Comparison of ENCODE assay signal across 13 cellular contexts in genomic region chr12:117213295-117213808, GRCh38. TPM values are rescaled to one million over a fixed set of nuclear protein-coding genes. Genes with fewer than 3 reads are reported as not detected.
DNase-seq lines count a peak whose midpoint lies in the region; ATAC-seq, FAIRE-seq and TF ChIP-seq lines count a peak whose summit lies in the region.
"Had no signal": no experiment of that assay in that cellular context is flagged by ENCODE, and none has a peak within 500 bp of the region (broad histone marks: within the 10 kb centered on the region; RNA-seq: fewer than 3 reads in every experiment).

No MANE protein-coding gene starts in this region.

- no peak overlapping the region for H3K4me3 Mint-ChIP-seq in stimulated activated naive CD8-positive, alpha-beta T cell treated with anti-CD3 and anti-CD28 coated beads, Interleukin-15, amount 100 ng/mL, for 72 hours
- H3K4me3 Mint-ChIP-seq in effector memory CD8-positive, alpha-beta T cell, result no peak overlapping the region
- H3K4me3 Mint-ChIP-seq: CD4-positive, alpha-beta T cell had no signal

- FAIRE-seq in GM12878 (lab: Jason Lieb, UNC), result no peak

- TF ChIP-seq CTCF in HEK293 (tag by site-specific recombination; IDR thresholded peaks at IDR 0.05), result no peak
- TF ChIP-seq CTCF in GM12878 (IDR thresholded peaks at IDR 0.05 in 2 of 3, conservative IDR thresholded peaks at IDR 0.05 in 1 of 3; ENCODE audit: control insufficient read depth in 2 of 3, extremely low read depth in 1 of 3, insufficient read depth in 1 of 3, low read depth in 3 of 3, low read length in 3 of 3), result no peak
- no peak for TF ChIP-seq CTCF in psoas muscle (IDR thresholded peaks at IDR 0.05)

- BruUV-seq in GM12878 (replicated peaks; lab: Mats Ljungman, UMichigan), result no TSS peak

- SMC1A ChIA-PET in GM12878 (lab: Charles Lee; ENCODE audit: uncharacterized antibody, unreplicated experiment), result interaction anchor here (0.5 to 2.1 kb wide), 5 partner anchors 12 to 636 kb away, joined by 3 to 6 read pairs (median 3); no protein-coding TSS in a partner anchor

- H3K79me2 ChIP-seq in GM12878 (ENCODE audit: control insufficient read depth, insufficient read depth, low read length), result no peaks in the 10 kb centered on the region

- no peak overlapping the region for H2AFZ ChIP-seq in GM12878 (ENCODE audit: control insufficient read depth, low read depth, low read length)

- DNase-seq in DMS 273 (lab: John Stamatoyannopoulos, UW; ENCODE audit: unreplicated experiment) (peak; percentile 45), DMS 273 treated with DMSO at 0.1 percent for 48 hours (lab: John Stamatoyannopoulos, UW) (no peak), GM12878 (ENCODE audit: low read depth, low spot score) (no peak), psoas muscle (no peak)
- DNase-seq in stimulated activated naive CD8-positive, alpha-beta T cell treated with anti-CD3 and anti-CD28 coated beads, Interleukin-15, amount 100 ng/mL, for 72 hours, result no peak
- no peak for DNase-seq in effector memory CD8-positive, alpha-beta T cell

- in situ Hi-C loops in GM12878 (cut with MboI), result loop anchor here (5.0 kb wide), 2 partner anchors 374 to 634 kb away; no protein-coding TSS in a partner anchor

- RAD21 ChIA-PET in GM12878 (lab: Charles Lee; ENCODE audit: unreplicated experiment), result interaction anchor here (0.9 to 1.5 kb wide), 4 partner anchors 153 to 643 kb away, joined by 3 to 5 read pairs (median 4); no protein-coding TSS in a partner anchor

- TF ChIP-seq POLR2A in GM12878 (IDR thresholded peaks at IDR 0.05; ENCODE audit: low read depth, low read length), result no peak

- no peaks in the 10 kb centered on the region; a peak in 1 of 4 replicates for H3K27me3 ChIP-seq in GM12878 (replicated peaks in 1 of 2; ENCODE audit: control insufficient read depth in 2 of 2, insufficient read depth in 2 of 2, low read length in 1 of 2)
- H3K27me3 ChIP-seq in psoas muscle (ENCODE audit: insufficient read depth in 3 of 3, low read length in 2 of 3), result no peaks in the 10 kb centered on the region

- WGBS in GM12878 (ENCODE audit: insufficient coverage, insufficient replicate concordance, low lambda C conversion rate, missing lambda C conversion rate), result 0% methylated on average over 2 of the region's 2 CpGs
- WGBS in psoas muscle, 3 donors, result 25 to 37% (median 32%) methylated on average over 2 of the region's 2 CpGs

- H4K20me1 ChIP-seq in GM12878 (ENCODE audit: control insufficient read depth, insufficient read depth), result no peaks in the 10 kb centered on the region

- H3K4me1 Mint-ChIP-seq in stimulated activated naive CD8-positive, alpha-beta T cell treated with anti-CD3 and anti-CD28 coated beads, Interleukin-15, amount 100 ng/mL, for 72 hours, result no peaks in the 10 kb centered on the region
- H3K4me1 Mint-ChIP-seq in effector memory CD8-positive, alpha-beta T cell (ENCODE audit: low read depth in 2 of 2), result no peaks in the 10 kb centered on the region

- H3K9me3 Mint-ChIP-seq in stimulated activated naive CD8-positive, alpha-beta T cell treated with anti-CD3 and anti-CD28 coated beads, Interleukin-15, amount 100 ng/mL, for 72 hours, result no peaks in the 10 kb centered on the region
- H3K9me3 Mint-ChIP-seq in effector memory CD8-positive, alpha-beta T cell, result no peaks in the 10 kb centered on the region
- H3K9me3 Mint-ChIP-seq: CD4-positive, alpha-beta T cell had no signal

- POLR2A ChIA-PET in HEK293 (lab: Yijun Ruan, JAX) (no interaction called here), GM12878 (lab: Charles Lee) (no interaction called here)

- H3K4me3 ChIP-seq in HEK293 (ENCODE audit: low read depth, low read length), result no peak overlapping the region
- H3K4me3 ChIP-seq in GM12878, result no peak overlapping the region
- no peak overlapping the region for H3K4me3 ChIP-seq in psoas muscle
- H3K4me3 ChIP-seq: A549 had no signal

- H3K27me3 Mint-ChIP-seq in stimulated activated naive CD8-positive, alpha-beta T cell treated with anti-CD3 and anti-CD28 coated beads, Interleukin-15, amount 100 ng/mL, for 72 hours, result peaks cover 12% of the 10 kb centered on the region
- peaks cover 11 to 69% of the 10 kb centered on the region in 2 donors for H3K27me3 Mint-ChIP-seq in effector memory CD8-positive, alpha-beta T cell

- ATAC-seq in GM12878 (no peak), psoas muscle (peak; percentile 52 to 71 (median 55)), GM18868 (IDR thresholded peaks at IDR 0.05; ENCODE audit: unreplicated experiment) (no peak)
- no peak for ATAC-seq in stimulated activated naive CD8-positive, alpha-beta T cell treated with anti-CD3 and anti-CD28 coated beads, Interleukin-15, amount 100 ng/mL, for 72 hours
- ATAC-seq in effector memory CD8-positive, alpha-beta T cell (replicated peaks), result no peak

- H3K36me3 ChIP-seq in HEK293 (ENCODE audit: control insufficient read depth in 2 of 2, insufficient read depth in 1 of 2, low read length in 2 of 2) (no peaks in the 10 kb centered on the region), GM12878 (ENCODE audit: control insufficient read depth in 2 of 2, insufficient read depth in 2 of 2, low read length in 1 of 2) (no peaks in the 10 kb centered on the region), psoas muscle (ENCODE audit: insufficient read depth in 1 of 2, low read depth in 1 of 2) (peaks cover 0 to 17% of the 10 kb centered on the region in 2 donors)

- H3K27ac ChIP-seq in HEK293 (ENCODE audit: extremely low read depth, low read depth, low read length) (no peak overlapping the region), GM12878 (ENCODE audit: control insufficient read depth, insufficient read depth) (no peak overlapping the region), psoas muscle (no peak overlapping the region)
- H3K27ac ChIP-seq: 22Rv1, C4-2B, KMS-11 had no signal

- no peak overlapping the region for H3K9ac ChIP-seq in GM12878 (ENCODE audit: control insufficient read depth, insufficient read depth, low read length)
- H3K9ac ChIP-seq: KMS-11 had no signal

- no peak for TF ChIP-seq EP300 in GM12878 (IDR thresholded peaks at IDR 0.05; ENCODE audit: borderline replicate concordance in 1 of 2, control insufficient read depth in 1 of 2, low read depth in 2 of 2, low read length in 2 of 2)

- no peak for TF ChIP-seq RAD21 in GM12878 (IDR thresholded peaks at IDR 0.05; ENCODE audit: insufficient read depth, low read depth, low read length)

- no peak overlapping the region for H3K4me2 ChIP-seq in GM12878 (ENCODE audit: control insufficient read depth, insufficient read depth)
- H3K4me2 ChIP-seq: A549, KMS-11 had no signal

- CTCF ChIA-PET in HEK293 (lab: Yijun Ruan, JAX), result interaction anchor here (0.6 to 4.8 kb wide), 29 partner anchors 10 to 660 kb away, joined by 3 to 42 read pairs (median 7); no protein-coding TSS in a partner anchor
- CTCF ChIA-PET in GM12878 (lab: Yijun Ruan, JAX), result interaction anchor here (0.6 to 2.9 kb wide), 13 partner anchors 11 to 646 kb away, joined by 3 to 17 read pairs (median 7); no protein-coding TSS in a partner anchor

- H3K9me3 ChIP-seq in HEK293 (ENCODE audit: control insufficient read depth, insufficient read depth, low read depth, low read length), result no peaks in the 10 kb centered on the region
- H3K9me3 ChIP-seq in GM12878 (replicated peaks; ENCODE audit: control insufficient read depth, insufficient read depth, low read length), result no peaks in the 10 kb centered on the region
- no peaks in the 10 kb centered on the region for H3K9me3 ChIP-seq in psoas muscle
- H3K9me3 ChIP-seq: A549 had no signal

- no peaks in the 10 kb centered on the region for H3K36me3 Mint-ChIP-seq in effector memory CD8-positive, alpha-beta T cell (ENCODE audit: insufficient read depth)

- intact Hi-C loops in GM12878 (cut with micrococcal nuclease; ENCODE audit: unreplicated experiment) (loop anchor here (10.0 kb wide), 1 partner anchor 151 kb away; the partner anchor contains the start of gene NOS1), psoas muscle (cut with DNase I) (loop anchor here (2.0 to 10.0 kb wide), 3 partner anchors 371 to 623 kb away; no protein-coding TSS in a partner anchor)

- H3K4me1 ChIP-seq in HEK293 (ENCODE audit: control insufficient read depth, insufficient read depth, low read length), result no peaks in the 10 kb centered on the region
- no peaks in the 10 kb centered on the region; the same call in 1 of the 2 replicates for H3K4me1 ChIP-seq in GM12878 (ENCODE audit: control insufficient read depth, insufficient read depth, low read length)
- H3K4me1 ChIP-seq in psoas muscle, result peaks cover 12% of the 10 kb centered on the region

- no peak overlapping the region for H3K27ac Mint-ChIP-seq in stimulated activated naive CD8-positive, alpha-beta T cell treated with anti-CD3 and anti-CD28 coated beads, Interleukin-15, amount 100 ng/mL, for 72 hours
- no peak overlapping the region for H3K27ac Mint-ChIP-seq in effector memory CD8-positive, alpha-beta T cell
- H3K27ac Mint-ChIP-seq: CD4-positive, alpha-beta T cell had no signal

TF ChIP-seq in HEK293, 187 proteins besides CTCF, POLR2A, EP300 and RAD21 (continues in another document):
- TF ChIP-seq ZNF24 (tag by site-specific recombination; IDR thresholded peaks at IDR 0.05) (no peak), ZFP37 (tag by site-specific recombination; IDR thresholded peaks at IDR 0.05) (no peak), GLIS1 (tag by site-specific recombination; IDR thresholded peaks at IDR 0.05) (peak; percentile 98), KLF10 (tag by site-specific recombination; IDR thresholded peaks at IDR 0.05) (no peak)

TF ChIP-seq in GM12878, 131 proteins besides CTCF, POLR2A, EP300 and RAD21:
- TF ChIP-seq SPI1 (IDR thresholded peaks at IDR 0.05; ENCODE audit: borderline replicate concordance, insufficient read depth, low read depth, low read length) (peak; percentile 58), DPF2 (IDR thresholded peaks at IDR 0.05) (no peak), EZH2 (IDR thresholded peaks at IDR 0.05; ENCODE audit: borderline replicate concordance, control insufficient read depth, low read depth, low read length) (no peak)

RNA-seq across cellular contexts. Expression of gene FBXO21, which starts 23.1 kb away (rescaled TPM):
- total RNA-seq in GM12878 (2013; cell fraction: nucleolus; rRNA removed), result 52.2 and 59.4 TPM in 2 replicates
- total RNA-seq in GM12878 (2014; rRNA removed) (20.1 and 32.6 TPM in 2 replicates), GM12878 (2014; rRNA removed; fragmentation: Illumina TruSeq; extraction: Trizol) (11.9 and 12.7 TPM in 2 replicates), GM12878 (2021) (21.8 and 25.1 TPM in 2 replicates), psoas muscle (10 to 100 TPM; 19.4 to 38.8 (median 25.1) TPM)
- 6.0 TPM for polyA plus RNA-seq in GM12878 (2011; ENCODE audit: low read depth)
- polyA plus RNA-seq in GM12878 (2011; rRNA removed) (15.7 and 16.0 TPM in 2 replicates), GM12878 (2014; fragmentation: Illumina TruSeq; extraction: Trizol) (11.5 and 15.4 TPM in 2 replicates), GM12878 (2014; fragmentation: Nextera tagmentation; extraction: Ambion mirVana) (1 to 10 TPM; 5.5 to 9.4 TPM), GM12878 (2014; rRNA removed) (26.4 TPM in 2 replicates), GM12878 (2016; fragmentation: Nextera tagmentation; extraction: Ambion mirVana) (10 to 100 TPM; 24.0 to 25.6 TPM), psoas muscle (10 to 100 TPM in 1 of 3 donors, 1 to 10 TPM in 2; 6.9 to 19.9 (median 7.4) TPM)
- polyA plus RNA-seq in GM12878 (2011; cell fraction: cytosol; rRNA removed), result 42.9 and 46.3 TPM in 2 replicates
- polyA plus RNA-seq in GM12878 (2011; cell fraction: nucleus; rRNA removed), result 26.8 and 45.0 TPM in 2 replicates
- polyA plus RNA-seq in GM12878 (2012), result 10.2 and 11.6 TPM in 2 replicates
- 23.8 and 30.2 TPM in 2 replicates for polyA minus RNA-seq in GM12878 (2011; rRNA and poly(A)+ RNA removed)
- polyA minus RNA-seq in GM12878 (2011; cell fraction: cytosol; rRNA and poly(A)+ RNA removed), result 15.1 and 17.0 TPM in 2 replicates
- 14.1 and 27.7 TPM in 2 replicates for polyA minus RNA-seq in GM12878 (2011; cell fraction: nucleus; rRNA and poly(A)+ RNA removed)

Comparison
In these comparisons a context has a peak if more than half of its experiments do, and no peak if none do; other contexts are left out.
1. ATAC-seq: peak in psoas muscle (4 of 4); none in GM12878 (single experiment), stimulated activated naive CD8-positive, alpha-beta T cell treated with anti-CD3 and anti-CD28 coated beads, Interleukin-15, amount 100 ng/mL, for 72 hours (single experiment), GM18868 (single experiment) and effector memory CD8-positive, alpha-beta T cell (single experiment).